ENCODE assay signal across 1 cellular context in genomic region chr14:92759679-92760523, GRCh38.
A peak's percentile ranks its signal among the peaks of the same experiment; 100 is the strongest.
TF ChIP-seq lines count a peak whose summit lies in the region.

No MANE protein-coding gene starts in this region.

TF ChIP-seq in GM12878, 131 proteins besides CTCF, POLR2A, EP300 and RAD21 (continues in another document):
- TF ChIP-seq NKRF (conservative IDR thresholded peaks at IDR 0.05): no peak
- TF ChIP-seq IRF5 (IDR thresholded peaks at IDR 0.05; ENCODE audit: borderline replicate concordance): no peak
- TF ChIP-seq ASH2L (IDR thresholded peaks at IDR 0.05; ENCODE audit: borderline replicate concordance, low read depth): no peak
- TF ChIP-seq ZNF687 (IDR thresholded peaks at IDR 0.05): peak; percentile 67
- TF ChIP-seq ZSCAN29 (IDR thresholded peaks at IDR 0.05): no peak
- TF ChIP-seq LARP7 (IDR thresholded peaks at IDR 0.05): no peak
- TF ChIP-seq IKZF1 (conservative IDR thresholded peaks at IDR 0.05): 0 out of 2 replicates have a peak, but pooled peaks have one; percentile 8
- TF ChIP-seq YY1 (IDR thresholded peaks at IDR 0.05; ENCODE audit: low read depth, low read length): peak; percentile 55; the same call in 1 of the 2 replicates
- TF ChIP-seq TCF12 (IDR thresholded peaks at IDR 0.05; ENCODE audit: low read depth, low read length): no peak
- no peak for TF ChIP-seq PRDM15 (CRISPR knock-in tag; IDR thresholded peaks at IDR 0.05)
- TF ChIP-seq MEF2B (IDR thresholded peaks at IDR 0.05; ENCODE audit: partially characterized antibody, poor library complexity, severe bottlenecking): peak; percentile 92
- TF ChIP-seq SPI1 (IDR thresholded peaks at IDR 0.05; ENCODE audit: borderline replicate concordance, insufficient read depth, low read depth, low read length): no peak
- TF ChIP-seq RCOR1 (conservative IDR thresholded peaks at IDR 0.05; ENCODE audit: low read depth, low read length): no peak
- 0 out of 2 replicates have a peak, but pooled peaks have one; percentile 55 for TF ChIP-seq TCF3 (IDR thresholded peaks at IDR 0.05; ENCODE audit: borderline replicate concordance, insufficient read depth, low read depth, low read length)
- TF ChIP-seq TAF1 (IDR thresholded peaks at IDR 0.05; ENCODE audit: borderline replicate concordance, low read depth, low read length): no peak
- no peak for TF ChIP-seq PAX5 (IDR thresholded peaks at IDR 0.05; ENCODE audit: borderline replicate concordance, low read depth, low read length)
- TF ChIP-seq ZNF384 (IDR thresholded peaks at IDR 0.05; ENCODE audit: borderline replicate concordance, low read depth, low read length): no peak
- peak; percentile 71 for TF ChIP-seq SKIL (IDR thresholded peaks at IDR 0.05; ENCODE audit: low read depth, poor library complexity, severe bottlenecking)
- peak in 1 of 2 experiments; percentile 34; a peak in 1 of 4 replicates for TF ChIP-seq BHLHE40 (IDR thresholded peaks at IDR 0.05; ENCODE audit: borderline replicate concordance in 1 of 2, low read depth in 2 of 2, low read length in 1 of 2)
- TF ChIP-seq CHD2 (IDR thresholded peaks at IDR 0.05; ENCODE audit: borderline replicate concordance, low read depth, low read length): 0 out of 2 replicates have a peak, but pooled peaks have one; percentile 54
- TF ChIP-seq E2F4 (IDR thresholded peaks at IDR 0.05; ENCODE audit: low read depth, low read length): no peak
- TF ChIP-seq RELB (IDR thresholded peaks at IDR 0.05; ENCODE audit: low read depth): peak; percentile 38; the same call in 1 of the 2 replicates
- TF ChIP-seq EZH2 (IDR thresholded peaks at IDR 0.05; ENCODE audit: borderline replicate concordance, control insufficient read depth, low read depth, low read length): no peak
- no peak for TF ChIP-seq SREBF2 (IDR thresholded peaks at IDR 0.05; ENCODE audit: low read length)
- TF ChIP-seq FOXM1 (IDR thresholded peaks at IDR 0.05; ENCODE audit: low read depth, low read length): no peak
- TF ChIP-seq PKNOX1 (IDR thresholded peaks at IDR 0.05): peak; percentile 82
- peak; percentile 52; the same call in 1 of the 2 replicates for TF ChIP-seq RAD51 (IDR thresholded peaks at IDR 0.05)
- TF ChIP-seq MTA2 (IDR thresholded peaks at IDR 0.05; ENCODE audit: low read depth): peak; percentile 81
- peak; percentile 67 for TF ChIP-seq RUNX3 (IDR thresholded peaks at IDR 0.05; ENCODE audit: low read length)
- no peak for TF ChIP-seq HSF1 (IDR thresholded peaks at IDR 0.05; ENCODE audit: low read depth, low read length)
- no peak for TF ChIP-seq HDGF (IDR thresholded peaks at IDR 0.05)
- TF ChIP-seq DPF2 (IDR thresholded peaks at IDR 0.05): peak; percentile 52; the same call in 1 of the 2 replicates
- no peak for TF ChIP-seq POU2F2 (IDR thresholded peaks at IDR 0.05; ENCODE audit: borderline replicate concordance, low read depth, low read length)
- TF ChIP-seq NBN (IDR thresholded peaks at IDR 0.05): peak; percentile 75; the same call in 1 of the 2 replicates
- peak; percentile 96 for TF ChIP-seq MLLT1 (IDR thresholded peaks at IDR 0.05)
- peak; percentile 69 for TF ChIP-seq NR2F1 (conservative IDR thresholded peaks at IDR 0.05)
- TF ChIP-seq EED (IDR thresholded peaks at IDR 0.05; ENCODE audit: low read depth): no peak
- TF ChIP-seq ATF7 (IDR thresholded peaks at IDR 0.05; ENCODE audit: low read depth): peak; percentile 69
- peak; percentile 48 to 55; a peak in 2 of 4 replicates for TF ChIP-seq IKZF2 (IDR thresholded peaks at IDR 0.05)
- TF ChIP-seq ZNF274 (IDR thresholded peaks at IDR 0.05; ENCODE audit: insufficient read depth, insufficient read length): no peak
